ENCODE assay signal across 14 cellular contexts in genomic region chr10:88150338-88150737, GRCh38.
DNase-seq lines count a peak whose midpoint lies in the region; ATAC-seq lines count a peak whose summit lies in the region.
"Had no signal": no experiment of that assay in that cellular context is flagged by ENCODE, and none has a peak within 500 bp of the region (broad histone marks: within the 10 kb centered on the region; RNA-seq: fewer than 3 reads in every experiment).

No MANE protein-coding gene starts in this region.

- ATAC-seq in stimulated activated naive CD8-positive, alpha-beta T cell treated with anti-CD3 and anti-CD28 coated beads, Interleukin-15, Interleukin-2, amounts not matched to agents 100 U/mL and 50 U/mL, for 24 hours: no peak
- ATAC-seq: activated CD4-positive, alpha-beta T cell treated with anti-CD3 and anti-CD28 coated beads for 36 hours; body of pancreas; T-cell had no signal

- DNase-seq in A172 (ENCODE audit: low spot score) (peak; percentile 95), HPDE6-E6E7 (ENCODE audit: extremely low spot score) (peak; percentile 69), amniotic stem cell (lab: John Stamatoyannopoulos, UW) (peak; percentile 60), foreskin melanocyte (peak; percentile 59), 8988T (no peak), middle frontal gyrus (ENCODE audit: extremely low spot score, low spot score) (no peak)
- no peak for DNase-seq in stimulated activated naive CD8-positive, alpha-beta T cell treated with anti-CD3 and anti-CD28 coated beads, Interleukin-15, Interleukin-2, amounts not matched to agents 100 U/mL and 50 U/mL, for 24 hours
- no peak for DNase-seq in activated CD4-positive, alpha-beta T cell treated with anti-CD3 and anti-CD28 coated beads, Interleukin-2, amount 50 U/mL, for 4 hours
- DNase-seq: activated CD4-positive, alpha-beta T cell treated with anti-CD3 and anti-CD28 coated beads for 36 hours; activated T-cell treated with anti-CD3 and anti-CD28 coated beads, Interleukin-2, amount 50 U/mL, for 48 hours; body of pancreas; DMS79; endodermal cell; T-cell had no signal

Comparison
In these comparisons a context has a peak if more than half of its experiments do, and no peak if none do; other contexts are left out.
1. DNase-seq: peak in A172 (single experiment), HPDE6-E6E7 (single experiment), amniotic stem cell (single experiment) and foreskin melanocyte (single experiment); none in stimulated activated naive CD8-positive, alpha-beta T cell treated with anti-CD3 and anti-CD28 coated beads, Interleukin-15, Interleukin-2, amounts not matched to agents 100 U/mL and 50 U/mL, for 24 hours (single experiment), activated CD4-positive, alpha-beta T cell treated with anti-CD3 and anti-CD28 coated beads, Interleukin-2, amount 50 U/mL, for 4 hours (0 of 2), 8988T (single experiment) and middle frontal gyrus (single experiment).